11 cellular contexts compared by ENCODE assay signal in the genomic region with DNA sequence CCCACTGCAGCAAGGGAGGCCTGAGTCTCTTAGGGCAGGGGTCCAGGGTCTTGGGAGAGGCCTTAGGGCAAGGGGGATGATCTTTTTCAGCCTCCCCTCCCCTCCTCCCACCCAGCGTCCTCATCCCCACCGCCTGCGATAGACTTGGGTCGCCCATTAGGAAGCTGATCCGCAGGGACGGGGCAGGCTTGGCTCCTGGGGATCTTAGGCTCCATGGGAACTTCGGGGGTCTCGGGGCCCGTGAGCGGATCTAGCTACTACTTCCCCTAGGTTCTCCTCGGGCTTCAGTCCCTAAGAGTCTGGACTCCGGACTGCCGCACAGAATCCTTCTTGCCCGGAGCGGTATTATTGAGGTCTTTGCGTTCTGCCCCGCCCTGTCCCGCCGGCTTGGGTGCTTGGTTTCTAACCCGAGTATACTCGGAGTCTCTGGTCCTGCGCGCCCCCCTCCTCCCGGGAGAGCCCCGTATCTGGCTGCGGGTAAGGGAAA. TPM values are rescaled to one million over a fixed set of nuclear protein-coding genes. Genes with fewer than 3 reads are reported as not detected.
DNase-seq lines count a peak whose midpoint lies in the region; ATAC-seq and TF ChIP-seq lines count a peak whose summit lies in the region.
"Had no signal": no experiment of that assay in that cellular context is flagged by ENCODE, and none has a peak within 500 bp of the region (broad histone marks: within the 10 kb centered on the region; RNA-seq: fewer than 3 reads in every experiment).

No MANE protein-coding gene starts in this region.

- no peaks in the 10 kb centered on the region for H3K36me3 ChIP-seq in HUES64 (ENCODE audit: insufficient read depth, low read length)
- H3K36me3 ChIP-seq in neuronal stem cell (replicated peaks in 1 of 2; ENCODE audit: control insufficient read depth in 2 of 2, insufficient read depth in 2 of 2, low read length in 2 of 2): no peaks in the 10 kb centered on the region
- H3K36me3 ChIP-seq: SJCRH30, thyroid gland had no signal

- H3K4me1 Mint-ChIP-seq in stimulated activated memory B cell treated with anti-CD40 and anti-IgM and Interleukin-4, amounts not matched to agents 10 μg/mL and 1 μg/mL and 100 μg/mL, for 72 hours: peaks cover 13% of the 10 kb centered on the region

- peak overlapping the region; percentile 48 for H3K4me2 ChIP-seq in neuronal stem cell (ENCODE audit: insufficient read depth, low read length, poor library complexity, severe bottlenecking)

- H2AK5ac ChIP-seq in neuronal stem cell (ENCODE audit: low read depth, low read length): no peak overlapping the region

- H3K79me1 ChIP-seq in neuronal stem cell (ENCODE audit: low read depth, low read length): no peaks in the 10 kb centered on the region

- no peaks in the 10 kb centered on the region for H3K9me3 ChIP-seq in HUES64 (ENCODE audit: insufficient read depth, low read depth, low read length)
- H3K9me3 ChIP-seq in neuronal stem cell (replicated peaks in 1 of 2; ENCODE audit: control insufficient read depth in 2 of 2, insufficient read depth in 1 of 2, low read depth in 1 of 2, low read length in 2 of 2): no peaks in the 10 kb centered on the region
- H3K9me3 ChIP-seq: SJCRH30, thyroid gland had no signal

- 2% methylated on average over 26 of the region's 26 CpGs for WGBS in HUES64
- no CpG with 5 or more reads among the region's 26 CpGs for WGBS in neuronal stem cell (ENCODE audit: extremely low coverage in 2 of 2, insufficient read length in 2 of 2, insufficient replicate concordance in 1 of 2), 2 donors

- ATAC-seq in HG03175 (IDR thresholded peaks at IDR 0.05; ENCODE audit: unreplicated experiment) (no peak), HG03342 (IDR thresholded peaks at IDR 0.05; ENCODE audit: unreplicated experiment) (no peak)
- ATAC-seq in stimulated activated memory B cell treated with anti-CD40 and anti-IgM and Interleukin-4, amounts not matched to agents 10 μg/mL and 1 μg/mL and 100 μg/mL, for 72 hours: no peak

- no peak overlapping the region for H3K4ac ChIP-seq in neuronal stem cell (ENCODE audit: low read length)

- H3K4me1 ChIP-seq in HUES64 (ENCODE audit: insufficient read depth, low read length) (peaks cover 36% of the 10 kb centered on the region), neuronal stem cell (ENCODE audit: control insufficient read depth in 2 of 2, insufficient read depth in 1 of 2, low read depth in 1 of 2, low read length in 2 of 2) (peaks cover 0 to 12% of the 10 kb centered on the region in 2 donors)

- no peak overlapping the region for H3K27ac ChIP-seq in HUES64 (ENCODE audit: low read depth, low read length)
- H3K27ac ChIP-seq in neuronal stem cell (replicated peaks; ENCODE audit: low read length): no peak overlapping the region
- H3K27ac ChIP-seq: SJCRH30, thyroid gland had no signal

- H2BK12ac ChIP-seq in neuronal stem cell (ENCODE audit: low read length): no peak overlapping the region

- H3K36me3 Mint-ChIP-seq in stimulated activated memory B cell treated with anti-CD40 and anti-IgM and Interleukin-4, amounts not matched to agents 10 μg/mL and 1 μg/mL and 100 μg/mL, for 72 hours: no peaks in the 10 kb centered on the region

- no peak for DNase-seq in AG09309 (ENCODE audit: low read depth)
- no peak for DNase-seq in epithelial cell of proximal tubule (ENCODE audit: low read depth)
- no peak for DNase-seq in neuronal stem cell (ENCODE audit: low spot score)
- no peak for DNase-seq in HuH-7.5 (ENCODE audit: low spot score)
- DNase-seq: effector memory CD4-positive, alpha-beta T cell had no signal

- peak overlapping the region; percentile 17 for H3K23ac ChIP-seq in neuronal stem cell (ENCODE audit: low read depth, low read length, poor library complexity)

- H2BK5ac ChIP-seq in neuronal stem cell (ENCODE audit: low read length): no peak overlapping the region

- no peak overlapping the region for H4K8ac ChIP-seq in neuronal stem cell (ENCODE audit: low read depth, low read length)

- peaks cover 87% of the 10 kb centered on the region for H3K27me3 ChIP-seq in HUES64 (ENCODE audit: insufficient read depth, low read length)
- peaks cover 28 to 92% (median 54%) of the 10 kb centered on the region in 3 experiments for H3K27me3 ChIP-seq in neuronal stem cell (ENCODE audit: control insufficient read depth in 3 of 3, insufficient read depth in 3 of 3, low read depth in 1 of 3, low read length in 3 of 3)
- H3K27me3 ChIP-seq: SJCRH30 had no signal

- no peak overlapping the region for H3K4me3 Mint-ChIP-seq in stimulated activated memory B cell treated with anti-CD40 and anti-IgM and Interleukin-4, amounts not matched to agents 10 μg/mL and 1 μg/mL and 100 μg/mL, for 72 hours

- peaks cover 88% of the 10 kb centered on the region for H3K27me3 Mint-ChIP-seq in stimulated activated memory B cell treated with anti-CD40 and anti-IgM and Interleukin-4, amounts not matched to agents 10 μg/mL and 1 μg/mL and 100 μg/mL, for 72 hours

- H2AFZ ChIP-seq in neuronal stem cell (ENCODE audit: low read length): peak overlapping the region; percentile 61

- H3K4me3 ChIP-seq in AG09309 (ENCODE audit: control insufficient read depth, low read depth, low read length): peak overlapping the region; percentile 54
- H3K4me3 ChIP-seq in HUES64 (ENCODE audit: low read length): peak overlapping the region; percentile 56
- peak overlapping the region; percentile 51 for H3K4me3 ChIP-seq in epithelial cell of proximal tubule (ENCODE audit: low read depth, low read length)
- no peak overlapping the region for H3K4me3 ChIP-seq in neuronal stem cell (ENCODE audit: low read length in 2 of 2)
- H3K4me3 ChIP-seq: SJCRH30, thyroid gland had no signal

- H2BK120ac ChIP-seq in neuronal stem cell (ENCODE audit: low read depth, low read length): no peak overlapping the region

- no peak overlapping the region for H3K18ac ChIP-seq in neuronal stem cell (ENCODE audit: low read length)

- H3K9ac ChIP-seq in HUES64 (ENCODE audit: low read depth, low read length) (no peak overlapping the region), neuronal stem cell (ENCODE audit: low read depth, low read length, poor library complexity) (no peak overlapping the region)

- H3K14ac ChIP-seq in neuronal stem cell (ENCODE audit: low read length): no peak overlapping the region

- TF ChIP-seq CTCF in AG09309 (IDR thresholded peaks at IDR 0.05; ENCODE audit: control insufficient read depth, insufficient read depth, low read depth, low read length, missing control alignments) (no peak), epithelial cell of proximal tubule (conservative IDR thresholded peaks at IDR 0.05; ENCODE audit: low read depth, low read length) (no peak)

- H4K91ac ChIP-seq in neuronal stem cell (ENCODE audit: low read depth, low read length, poor library complexity): no peak overlapping the region

- no peak overlapping the region for H3K27ac Mint-ChIP-seq in stimulated activated memory B cell treated with anti-CD40 and anti-IgM and Interleukin-4, amounts not matched to agents 10 μg/mL and 1 μg/mL and 100 μg/mL, for 72 hours

- H3K9me3 Mint-ChIP-seq in stimulated activated memory B cell treated with anti-CD40 and anti-IgM and Interleukin-4, amounts not matched to agents 10 μg/mL and 1 μg/mL and 100 μg/mL, for 72 hours: no peaks in the 10 kb centered on the region

- H2BK15ac ChIP-seq in neuronal stem cell (ENCODE audit: low read length): no peak overlapping the region

RNA-seq across cellular contexts. Expression of a gene that starts 2.2 kb away (rescaled TPM):
- 0.15 TPM for polyA plus RNA-seq in HUES64 (2013, experiment 1 of 2)
- 0.38 TPM for polyA plus RNA-seq in HUES64 (2013, experiment 2 of 2)
- total RNA-seq in epithelial cell of proximal tubule: 0.81 and 1.1 TPM in 2 replicates
- 0.13 TPM for polyA plus RNA-seq in neuronal stem cell (2013, experiment 1 of 2)
- 0.10 TPM for polyA plus RNA-seq in neuronal stem cell (2013, experiment 2 of 2)

Comparison
In these comparisons a context has a peak if more than half of its experiments do, and no peak if none do; other contexts are left out.
1. H3K4me3 ChIP-seq: peak in AG09309 (single experiment), HUES64 (single experiment) and epithelial cell of proximal tubule (single experiment); none in neuronal stem cell (0 of 2).